Comparison of ENCODE assay signal across 1 cellular context in the genomic region with DNA sequence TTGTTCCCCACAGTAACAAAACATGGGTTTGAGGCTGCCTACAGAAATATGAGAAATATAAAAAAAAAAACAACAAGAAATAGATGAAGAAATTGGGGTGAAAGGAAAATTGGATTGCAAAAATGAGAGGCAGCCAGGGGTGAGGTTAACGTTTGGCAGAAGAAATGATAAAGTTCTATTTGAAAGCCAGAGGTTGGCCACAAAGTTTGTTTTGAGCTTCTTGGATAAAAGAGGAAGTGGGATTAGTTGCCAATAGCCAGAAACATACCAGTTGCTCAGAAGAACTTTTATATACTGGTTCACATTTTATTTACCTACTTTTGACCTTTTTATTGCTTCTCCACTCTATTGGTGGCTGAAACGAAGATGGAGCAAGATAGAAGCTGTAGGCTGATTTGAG.
TF ChIP-seq lines count a peak whose summit lies in the region.

No MANE protein-coding gene starts in this region.

TF ChIP-seq in HepG2, 621 proteins besides CTCF, POLR2A, EP300 and RAD21 (continued from another document):
- TF ChIP-seq KDM5A (IDR thresholded peaks at IDR 0.05; ENCODE audit: borderline replicate concordance, low read length) (no peak), HMG20B (CRISPR knock-in tag; conservative IDR thresholded peaks at IDR 0.05) (no peak), ZFP1 (CRISPR knock-in tag; IDR thresholded peaks at IDR 0.05) (no peak), ARHGAP35 (CRISPR knock-in tag; IDR thresholded peaks at IDR 0.05; ENCODE audit: borderline replicate concordance) (no peak), MED1 (CRISPR knock-in tag; IDR thresholded peaks at IDR 0.05) (no peak), DMAP1 (CRISPR knock-in tag; IDR thresholded peaks at IDR 0.05) (no peak), ZBTB21 (CRISPR knock-in tag; IDR thresholded peaks at IDR 0.05) (no peak), TOE1 (CRISPR knock-in tag; IDR thresholded peaks at IDR 0.05) (no peak), FOXO1 (CRISPR knock-in tag; IDR thresholded peaks at IDR 0.05) (no peak), CCDC6 (CRISPR knock-in tag; IDR thresholded peaks at IDR 0.05) (no peak)
- TF ChIP-seq, protein P1, sequence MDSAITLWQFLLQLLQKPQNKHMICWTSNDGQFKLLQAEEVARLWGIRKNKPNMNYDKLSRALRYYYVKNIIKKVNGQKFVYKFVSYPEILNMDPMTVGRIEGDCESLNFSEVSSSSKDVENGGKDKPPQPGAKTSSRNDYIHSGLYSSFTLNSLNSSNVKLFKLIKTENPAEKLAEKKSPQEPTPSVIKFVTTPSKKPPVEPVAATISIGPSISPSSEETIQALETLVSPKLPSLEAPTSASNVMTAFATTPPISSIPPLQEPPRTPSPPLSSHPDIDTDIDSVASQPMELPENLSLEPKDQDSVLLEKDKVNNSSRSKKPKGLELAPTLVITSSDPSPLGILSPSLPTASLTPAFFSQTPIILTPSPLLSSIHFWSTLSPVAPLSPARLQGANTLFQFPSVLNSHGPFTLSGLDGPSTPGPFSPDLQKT (CRISPR knock-in tag; IDR thresholded peaks at IDR 0.05; ENCODE audit: borderline replicate concordance): no peak
- TF ChIP-seq, protein P2, sequence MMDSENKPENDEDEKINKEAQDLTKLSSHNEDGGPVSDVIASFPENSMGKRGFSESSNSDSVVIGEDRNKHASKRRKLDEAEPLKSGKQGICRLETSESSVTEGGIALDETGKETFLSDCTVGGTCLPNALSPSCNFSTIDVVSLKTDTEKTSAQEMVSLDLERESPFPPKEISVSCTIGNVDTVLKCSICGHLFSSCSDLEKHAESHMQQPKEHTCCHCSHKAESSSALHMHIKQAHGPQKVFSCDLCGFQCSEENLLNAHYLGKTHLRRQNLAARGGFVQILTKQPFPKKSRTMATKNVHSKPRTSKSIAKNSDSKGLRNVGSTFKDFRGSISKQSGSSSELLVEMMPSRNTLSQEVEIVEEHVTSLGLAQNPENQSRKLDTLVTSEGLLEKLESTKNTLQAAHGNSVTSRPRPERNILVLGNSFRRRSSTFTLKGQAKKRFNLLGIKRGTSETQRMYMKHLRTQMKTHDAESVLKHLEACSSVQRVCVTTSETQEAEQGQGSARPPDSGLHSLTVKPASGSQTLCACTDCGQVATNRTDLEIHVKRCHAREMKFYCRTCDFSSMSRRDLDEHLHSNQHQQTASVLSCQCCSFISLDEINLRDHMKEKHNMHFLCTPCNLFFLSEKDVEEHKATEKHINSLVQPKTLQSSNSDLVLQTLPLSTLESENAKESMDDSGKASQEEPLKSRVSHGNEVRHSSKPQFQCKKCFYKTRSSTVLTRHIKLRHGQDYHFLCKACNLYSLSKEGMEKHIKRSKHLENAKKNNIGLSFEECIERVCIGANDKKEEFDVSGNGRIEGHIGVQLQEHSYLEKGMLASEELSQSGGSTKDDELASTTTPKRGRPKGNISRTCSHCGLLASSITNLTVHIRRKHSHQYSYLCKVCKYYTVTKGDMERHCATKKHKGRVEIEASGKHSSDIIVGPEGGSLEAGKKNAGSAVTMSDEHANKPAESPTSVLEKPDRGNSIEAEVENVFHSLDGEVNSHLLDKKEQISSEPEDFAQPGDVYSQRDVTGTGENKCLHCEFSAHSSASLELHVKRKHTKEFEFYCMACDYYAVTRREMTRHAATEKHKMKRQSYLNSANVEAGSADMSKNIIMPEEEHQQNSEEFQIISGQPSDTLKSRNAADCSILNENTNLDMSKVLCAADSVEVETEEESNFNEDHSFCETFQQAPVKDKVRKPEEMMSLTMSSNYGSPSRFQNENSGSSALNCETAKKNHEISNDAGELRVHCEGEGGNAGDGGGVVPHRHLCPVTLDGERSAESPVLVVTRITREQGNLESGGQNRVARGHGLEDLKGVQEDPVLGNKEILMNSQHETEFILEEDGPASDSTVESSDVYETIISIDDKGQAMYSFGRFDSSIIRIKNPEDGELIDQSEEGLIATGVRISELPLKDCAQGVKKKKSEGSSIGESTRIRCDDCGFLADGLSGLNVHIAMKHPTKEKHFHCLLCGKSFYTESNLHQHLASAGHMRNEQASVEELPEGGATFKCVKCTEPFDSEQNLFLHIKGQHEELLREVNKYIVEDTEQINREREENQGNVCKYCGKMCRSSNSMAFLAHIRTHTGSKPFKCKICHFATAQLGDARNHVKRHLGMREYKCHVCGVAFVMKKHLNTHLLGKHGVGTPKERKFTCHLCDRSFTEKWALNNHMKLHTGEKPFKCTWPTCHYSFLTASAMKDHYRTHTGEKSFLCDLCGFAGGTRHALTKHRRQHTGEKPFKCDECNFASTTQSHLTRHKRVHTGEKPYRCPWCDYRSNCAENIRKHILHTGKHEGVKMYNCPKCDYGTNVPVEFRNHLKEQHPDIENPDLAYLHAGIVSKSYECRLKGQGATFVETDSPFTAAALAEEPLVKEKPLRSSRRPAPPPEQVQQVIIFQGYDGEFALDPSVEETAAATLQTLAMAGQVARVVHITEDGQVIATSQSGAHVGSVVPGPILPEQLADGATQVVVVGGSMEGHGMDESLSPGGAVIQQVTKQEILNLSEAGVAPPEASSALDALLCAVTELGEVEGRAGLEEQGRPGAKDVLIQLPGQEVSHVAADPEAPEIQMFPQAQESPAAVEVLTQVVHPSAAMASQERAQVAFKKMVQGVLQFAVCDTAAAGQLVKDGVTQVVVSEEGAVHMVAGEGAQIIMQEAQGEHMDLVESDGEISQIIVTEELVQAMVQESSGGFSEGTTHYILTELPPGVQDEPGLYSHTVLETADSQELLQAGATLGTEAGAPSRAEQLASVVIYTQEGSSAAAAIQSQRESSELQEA (CRISPR knock-in tag; IDR thresholded peaks at IDR 0.05; ENCODE audit: not compliant biosample characterization): no peak
- TF ChIP-seq, protein P3, sequence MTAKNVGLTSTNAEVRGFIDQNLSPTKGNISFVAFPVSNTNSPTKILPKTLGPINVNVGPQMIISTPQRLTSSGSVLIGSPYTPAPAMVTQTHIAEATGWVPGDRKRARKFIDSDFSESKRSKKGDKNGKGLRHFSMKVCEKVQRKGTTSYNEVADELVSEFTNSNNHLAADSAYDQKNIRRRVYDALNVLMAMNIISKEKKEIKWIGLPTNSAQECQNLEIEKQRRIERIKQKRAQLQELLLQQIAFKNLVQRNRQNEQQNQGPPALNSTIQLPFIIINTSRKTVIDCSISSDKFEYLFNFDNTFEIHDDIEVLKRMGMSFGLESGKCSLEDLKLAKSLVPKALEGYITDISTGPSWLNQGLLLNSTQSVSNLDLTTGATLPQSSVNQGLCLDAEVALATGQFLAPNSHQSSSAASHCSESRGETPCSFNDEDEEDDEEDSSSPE (CRISPR knock-in tag; IDR thresholded peaks at IDR 0.05): no peak
